In genomic region chr7:77181739-77182138, GRCh38 we compare ENCODE assay signal across 2 cellular contexts.
TF ChIP-seq lines count a peak whose summit lies in the region.

No MANE protein-coding gene starts in this region.

TF ChIP-seq in HepG2, 621 proteins besides CTCF, POLR2A, EP300 and RAD21 (continues in another document):
- TF ChIP-seq HOMEZ (CRISPR knock-in tag; IDR thresholded peaks at IDR 0.05; ENCODE audit: low read depth): no peak
- TF ChIP-seq NPAS2 (CRISPR knock-in tag; IDR thresholded peaks at IDR 0.05; ENCODE audit: borderline replicate concordance): no peak
- no peak for TF ChIP-seq ZNF256 (CRISPR knock-in tag; conservative IDR thresholded peaks at IDR 0.05)
- no peak for TF ChIP-seq ZNF235 (CRISPR knock-in tag; IDR thresholded peaks at IDR 0.05; ENCODE audit: borderline replicate concordance)
- no peak for TF ChIP-seq HMG20A (CRISPR knock-in tag; IDR thresholded peaks at IDR 0.05; ENCODE audit: borderline replicate concordance)
- TF ChIP-seq JUNB (CRISPR knock-in tag; IDR thresholded peaks at IDR 0.05; ENCODE audit: borderline replicate concordance): no peak
- TF ChIP-seq SMARCC2 (IDR thresholded peaks at IDR 0.05): no peak
- TF ChIP-seq BATF2 (CRISPR knock-in tag; IDR thresholded peaks at IDR 0.05): no peak
- TF ChIP-seq ZNF609 (CRISPR knock-in tag; IDR thresholded peaks at IDR 0.05; ENCODE audit: borderline replicate concordance): no peak
- no peak for TF ChIP-seq PRPF4 (IDR thresholded peaks at IDR 0.05; ENCODE audit: low read depth, low read length, poor library complexity, severe bottlenecking)
- no peak for TF ChIP-seq MAX (IDR thresholded peaks at IDR 0.05)
- no peak for TF ChIP-seq KDM2A (CRISPR knock-in tag; IDR thresholded peaks at IDR 0.05; ENCODE audit: borderline replicate concordance, low read depth)
- TF ChIP-seq ZSCAN29 (CRISPR knock-in tag; conservative IDR thresholded peaks at IDR 0.05): no peak
- TF ChIP-seq ZBTB26 (CRISPR knock-in tag; IDR thresholded peaks at IDR 0.05; ENCODE audit: borderline replicate concordance): no peak
- no peak for TF ChIP-seq HNF4G (IDR thresholded peaks at IDR 0.05; ENCODE audit: borderline replicate concordance, low read depth, low read length)
- no peak for TF ChIP-seq HNF4G (CRISPR knock-in tag; IDR thresholded peaks at IDR 0.05; ENCODE audit: borderline replicate concordance, low read depth)
- no peak for TF ChIP-seq IKZF5 (CRISPR knock-in tag; IDR thresholded peaks at IDR 0.05)
- no peak for TF ChIP-seq FOXP1 (IDR thresholded peaks at IDR 0.05)
- TF ChIP-seq FOXP1 (CRISPR knock-in tag; IDR thresholded peaks at IDR 0.05): peak; percentile 14; the same call in 1 of the 2 replicates
- TF ChIP-seq ZBTB38 (CRISPR knock-in tag; IDR thresholded peaks at IDR 0.05): no peak
- no peak for TF ChIP-seq AKAP8 (CRISPR knock-in tag; IDR thresholded peaks at IDR 0.05)
- no peak for TF ChIP-seq ZNF205 (CRISPR knock-in tag; IDR thresholded peaks at IDR 0.05)
- TF ChIP-seq RBFOX2 (IDR thresholded peaks at IDR 0.05; ENCODE audit: low read depth, low read length): no peak

TF ChIP-seq in WTC11, 78 proteins besides CTCF, POLR2A, EP300 and RAD21:
- TF ChIP-seq ESRRA (CRISPR knock-in tag; IDR thresholded peaks at IDR 0.05; ENCODE audit: borderline replicate concordance): no peak
- no peak for TF ChIP-seq ZNF138 (CRISPR knock-in tag; conservative IDR thresholded peaks at IDR 0.05)
- no peak for TF ChIP-seq FOXP1 (CRISPR knock-in tag; IDR thresholded peaks at IDR 0.05; ENCODE audit: borderline replicate concordance)
- TF ChIP-seq TEAD1 (CRISPR knock-in tag; IDR thresholded peaks at IDR 0.05): no peak
- no peak for TF ChIP-seq USF1 (CRISPR knock-in tag; IDR thresholded peaks at IDR 0.05)
- TF ChIP-seq ERG (CRISPR knock-in tag; IDR thresholded peaks at IDR 0.05): no peak
- TF ChIP-seq ZBTB43 (CRISPR knock-in tag; IDR thresholded peaks at IDR 0.05): no peak
- no peak for TF ChIP-seq ZNF423 (CRISPR knock-in tag; IDR thresholded peaks at IDR 0.05)
- TF ChIP-seq FOXJ3 (CRISPR knock-in tag; IDR thresholded peaks at IDR 0.05; ENCODE audit: borderline replicate concordance): no peak
- TF ChIP-seq ZNF425 (CRISPR knock-in tag; conservative IDR thresholded peaks at IDR 0.05): no peak
- TF ChIP-seq SMAD4 (CRISPR knock-in tag; IDR thresholded peaks at IDR 0.05): no peak
- TF ChIP-seq PRDM15 (CRISPR knock-in tag; IDR thresholded peaks at IDR 0.05): no peak
- no peak for TF ChIP-seq FOXP4 (CRISPR knock-in tag; IDR thresholded peaks at IDR 0.05)
- TF ChIP-seq ZNF512 (CRISPR knock-in tag; IDR thresholded peaks at IDR 0.05; ENCODE audit: borderline replicate concordance): no peak
- no peak for TF ChIP-seq JUN (CRISPR knock-in tag; IDR thresholded peaks at IDR 0.05)
- TF ChIP-seq E2F4 (CRISPR knock-in tag; IDR thresholded peaks at IDR 0.05; ENCODE audit: borderline replicate concordance, low read depth): no peak
- TF ChIP-seq ZNF532 (CRISPR knock-in tag; IDR thresholded peaks at IDR 0.05; ENCODE audit: borderline replicate concordance): no peak
- TF ChIP-seq TP53 (CRISPR knock-in tag; IDR thresholded peaks at IDR 0.05): no peak
